Comparison of ENCODE assay signal across 8 cellular contexts in genomic region chr9:136326061-136326776, GRCh38. TPM values are rescaled to one million over a fixed set of nuclear protein-coding genes. Genes with fewer than 3 reads are reported as not detected.
A peak's percentile ranks its signal among the peaks of the same experiment; 100 is the strongest.
DNase-seq lines count a peak whose midpoint lies in the region; ATAC-seq and TF ChIP-seq lines count a peak whose summit lies in the region.

No MANE protein-coding gene starts in this region.

- no peaks in the 10 kb centered on the region for H3K27me3 ChIP-seq in WERI-Rb-1 (ENCODE audit: insufficient read depth, low read depth, severe bottlenecking)

- peak; percentile 73 for DNase-seq in ELR (ENCODE audit: low read depth)
- no peak for DNase-seq in WERI-Rb-1
- peak in 23 of 42 donors; percentile 20 to 70 (median 39) for DNase-seq in head of caudate nucleus
- no peak for DNase-seq in sciatic nerve (ENCODE audit: low spot score)
- DNase-seq in CD1c-positive myeloid dendritic cell (ENCODE audit: extremely low spot score), result no peak
- no peak for DNase-seq in RKO (ENCODE audit: low spot score)
- no peak for DNase-seq in globus pallidus (ENCODE audit: low spot score)

- ATAC-seq in sciatic nerve, result peak; percentile 61
- no peak for ATAC-seq in GM19351 (IDR thresholded peaks at IDR 0.05; ENCODE audit: unreplicated experiment)

- H3K4me3 ChIP-seq in WERI-Rb-1 (ENCODE audit: low read depth, low read length), result no peak overlapping the region

- intact Hi-C loops in head of caudate nucleus (cut with DNase I) (no loop called here), sciatic nerve (cut with DNase I) (no loop called here)

- peaks cover 15% of the 10 kb centered on the region for H3K36me3 ChIP-seq in WERI-Rb-1

- H3K27ac ChIP-seq in WERI-Rb-1, result peak overlapping the region; percentile 74

- no peak for TF ChIP-seq CTCF in WERI-Rb-1 (IDR thresholded peaks at IDR 0.05; ENCODE audit: low read depth, low read length)

- no peaks in the 10 kb centered on the region for H3K9me3 ChIP-seq in WERI-Rb-1 (ENCODE audit: severe bottlenecking)

RNA-seq across cellular contexts. Expression of gene GPSM1, which starts 1.1 kb away (rescaled TPM):
- 43.7 TPM for total RNA-seq in sciatic nerve

RNA-seq across cellular contexts. Expression of gene CCDC187, which starts 22.3 kb away (rescaled TPM):
- total RNA-seq in sciatic nerve, result 0.13 TPM

RNA-seq across cellular contexts. Expression of gene DNLZ, which starts 37.3 kb away (rescaled TPM):
- 24.6 TPM for total RNA-seq in sciatic nerve

RNA-seq across cellular contexts. Expression of gene CARD9, which starts 47.2 kb away (rescaled TPM):
- 4.0 TPM for total RNA-seq in sciatic nerve

Comparison
In these comparisons a context has a peak if more than half of its experiments do, and no peak if none do; other contexts are left out.
1. DNase-seq: peak in ELR (single experiment) and head of caudate nucleus (23 of 42); none in WERI-Rb-1 (single experiment), sciatic nerve (single experiment), CD1c-positive myeloid dendritic cell (single experiment), RKO (single experiment) and globus pallidus (single experiment).